Comparison of ENCODE assay signal across 6 cellular contexts in the genomic region with DNA sequence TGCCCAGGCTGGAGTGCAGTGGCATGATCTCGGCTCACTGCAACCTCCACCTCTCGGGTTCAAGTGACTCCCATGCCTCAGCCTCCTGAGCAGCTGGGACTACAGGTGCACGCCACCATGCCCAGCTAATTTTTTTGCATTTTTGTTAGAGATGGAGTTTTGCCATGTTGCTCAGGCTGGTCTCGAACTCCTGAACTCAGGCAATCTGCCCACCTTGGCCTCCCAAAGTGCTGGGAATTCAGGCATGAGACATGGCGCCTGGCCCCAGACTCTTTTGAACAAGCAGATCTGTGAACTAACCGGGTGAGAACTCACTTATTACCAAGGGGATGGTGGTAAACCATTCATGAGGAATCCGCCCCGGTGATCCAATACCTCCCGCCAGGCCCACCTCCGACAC. TPM values are rescaled to one million over a fixed set of nuclear protein-coding genes. Genes with fewer than 3 reads are reported as not detected.
"Had no signal": no experiment of that assay in that cellular context is flagged by ENCODE, and none has a peak within 500 bp of the region (broad histone marks: within the 10 kb centered on the region; RNA-seq: fewer than 3 reads in every experiment).

No MANE protein-coding gene starts in this region.

RNA-seq across cellular contexts. Expression of a gene that starts 18.2 kb away (rescaled TPM):
- total RNA-seq: GM23248, H4, HepG2, HFFc6, HT1080 had no signal
- polyA plus RNA-seq: GM23248, HepG2, IgD-negative memory B cell had no signal
